ENCODE assay signal across 11 cellular contexts in genomic region chr10:114715171-114715670, GRCh38. TPM values are rescaled to one million over a fixed set of nuclear protein-coding genes. Genes with fewer than 3 reads are reported as not detected.
DNase-seq lines count a peak whose midpoint lies in the region; ATAC-seq and TF ChIP-seq lines count a peak whose summit lies in the region.
"Had no signal": no experiment of that assay in that cellular context is flagged by ENCODE, and none has a peak within 500 bp of the region (broad histone marks: within the 10 kb centered on the region; RNA-seq: fewer than 3 reads in every experiment).

No MANE protein-coding gene starts in this region.

- H3K79me1 ChIP-seq in mesenchymal stem cell (replicated peaks; ENCODE audit: low read length, poor library complexity, severe bottlenecking) = peaks cover 11% of the 10 kb centered on the region

- no peak overlapping the region for H2BK15ac ChIP-seq in mesenchymal stem cell (ENCODE audit: low read depth, poor library complexity, severe bottlenecking)

- H2BK120ac ChIP-seq in mesenchymal stem cell (ENCODE audit: low read depth, low read length) = no peak overlapping the region

- intact Hi-C loops in heart right ventricle (cut with DNase I) (loop anchor here in 6 of 10 donors (2.0 to 10.0 kb wide), 8 partner anchors 18 to 67 kb away; no protein-coding TSS in a partner anchor), Right ventricle myocardium inferior (cut with DNase I) (loop anchor here (1.0 to 5.0 kb wide), 3 partner anchors 30 to 52 kb away; no protein-coding TSS in a partner anchor)

- no peaks in the 10 kb centered on the region for H3K9me3 ChIP-seq in heart right ventricle
- H3K9me3 ChIP-seq in mesenchymal stem cell (ENCODE audit: control insufficient read depth, low read length) = no peaks in the 10 kb centered on the region

- no peak overlapping the region for H3K23ac ChIP-seq in mesenchymal stem cell (ENCODE audit: low read length in 2 of 2)

- no peak overlapping the region for H3K4ac ChIP-seq in mesenchymal stem cell (ENCODE audit: low read depth in 1 of 2, low read length in 2 of 2)

- H4K8ac ChIP-seq in mesenchymal stem cell (ENCODE audit: low read length) = peak overlapping the region; percentile 45

- H3K4me1 ChIP-seq in heart right ventricle = peaks cover 12 to 94% (median 81%) of the 10 kb centered on the region in 9 donors
- H3K4me1 ChIP-seq in mesenchymal stem cell (ENCODE audit: control insufficient read depth, insufficient read depth, low read depth, low read length) = peaks cover 5% of the 10 kb centered on the region

- H3K27me3 ChIP-seq in heart right ventricle (no peaks in the 10 kb centered on the region), mesenchymal stem cell (ENCODE audit: control insufficient read depth in 1 of 2, insufficient read depth in 1 of 2, low read length in 2 of 2) (no peaks in the 10 kb centered on the region)

- peak overlapping the region; percentile 32 for H3K9ac ChIP-seq in mesenchymal stem cell (ENCODE audit: low read length)

- no peak overlapping the region for H2AFZ ChIP-seq in mesenchymal stem cell (ENCODE audit: low read depth, low read length)

- no peak for TF ChIP-seq CTCF in heart right ventricle (IDR thresholded peaks at IDR 0.05)

- peak overlapping the region; percentile 60 to 93 (median 75) for H3K27ac ChIP-seq in heart right ventricle
- peak overlapping the region; percentile 0 for H3K27ac ChIP-seq in mesenchymal stem cell (ENCODE audit: low read length, poor library complexity, severe bottlenecking)

- H2AK5ac ChIP-seq in mesenchymal stem cell (ENCODE audit: low read length, severe bottlenecking) = peak overlapping the region; percentile 1

- WGBS in heart right ventricle, 2 donors = 11 to 13% methylated on average over 7 of the region's 7 CpGs
- WGBS in mesenchymal stem cell = 65% methylated on average over 6 of the region's 7 CpGs

- H3K4me2 ChIP-seq in mesenchymal stem cell (ENCODE audit: low read length, poor library complexity, severe bottlenecking) = no peak overlapping the region

- H2BK12ac ChIP-seq in mesenchymal stem cell (ENCODE audit: low read length in 2 of 2) = peak overlapping the region; percentile 11 to 49

- no peak overlapping the region for H2BK5ac ChIP-seq in mesenchymal stem cell (ENCODE audit: low read depth, low read length, poor library complexity, severe bottlenecking)

- H3K4me3 ChIP-seq in heart right ventricle = peak overlapping the region in 2 of 10 donors; percentile 2 to 4
- H3K4me3 ChIP-seq in mesenchymal stem cell (ENCODE audit: insufficient read depth in 1 of 2, low read depth in 1 of 2, low read length in 2 of 2) = peak overlapping the region in 1 of 2 experiments; percentile 20

- peak overlapping the region; percentile 59 to 85 for H3K18ac ChIP-seq in mesenchymal stem cell (ENCODE audit: low read depth in 1 of 2, low read length in 2 of 2)

- ATAC-seq in heart right ventricle (peak in 5 of 8 donors; percentile 46 to 61 (median 56)), Right ventricle myocardium inferior (no peak)

- DNase-seq in heart right ventricle = no peak
- no peak for DNase-seq in Right ventricle myocardium inferior (ENCODE audit: missing footprints)
- peak; percentile 87 for DNase-seq in dermis blood vessel endothelial cell
- peak; percentile 35 for DNase-seq in mesenchymal stem cell
- no peak for DNase-seq in cerebellar nuclear complex (lab: John Stamatoyannopoulos, UW)
- no peak for DNase-seq in superior temporal gyrus (ENCODE audit: extremely low spot score)
- no peak for DNase-seq in 8988T
- no peak for DNase-seq in hepatic stellate cell (ENCODE audit: low spot score)
- DNase-seq: activated CD8-positive, alpha-beta memory T cell treated with anti-CD3 and anti-CD28 coated beads, Interleukin-2, amount 50 U/mL, for 4 hours; NCI-H187; OCI-M1 had no signal

- H3K36me3 ChIP-seq in heart right ventricle (no peaks in the 10 kb centered on the region), mesenchymal stem cell (ENCODE audit: control insufficient read depth in 1 of 2, insufficient read depth in 2 of 2, low read depth in 1 of 2, low read length in 2 of 2) (no peaks in the 10 kb centered on the region)

- no peak overlapping the region for H3K14ac ChIP-seq in mesenchymal stem cell (ENCODE audit: low read length in 2 of 2)

- no peak overlapping the region for H4K91ac ChIP-seq in mesenchymal stem cell (ENCODE audit: low read length)

RNA-seq across cellular contexts. Expression of gene ABLIM1, which starts 57.1 kb away (rescaled TPM):
- total RNA-seq in heart right ventricle = 100 to 1,000 TPM; 522 to 816 (median 606) TPM
- 100 to 1,000 TPM; 119 to 363 TPM for polyA plus RNA-seq in heart right ventricle
- total RNA-seq in Right ventricle myocardium inferior = 730 TPM
- 141 and 159 TPM in 2 replicates for total RNA-seq in dermis blood vessel endothelial cell
- 6.7 TPM for polyA plus RNA-seq in mesenchymal stem cell (2013, experiment 1 of 2)
- polyA plus RNA-seq in mesenchymal stem cell (2013, experiment 2 of 2) = 5.9 TPM

Comparison
In these comparisons a context has a peak if more than half of its experiments do, and no peak if none do; other contexts are left out.
1. DNase-seq: peak in dermis blood vessel endothelial cell (single experiment) and mesenchymal stem cell (single experiment); none in heart right ventricle (0 of 2), Right ventricle myocardium inferior (single experiment), cerebellar nuclear complex (0 of 2), superior temporal gyrus (single experiment), 8988T (single experiment) and hepatic stellate cell (single experiment).